In the genomic region with DNA sequence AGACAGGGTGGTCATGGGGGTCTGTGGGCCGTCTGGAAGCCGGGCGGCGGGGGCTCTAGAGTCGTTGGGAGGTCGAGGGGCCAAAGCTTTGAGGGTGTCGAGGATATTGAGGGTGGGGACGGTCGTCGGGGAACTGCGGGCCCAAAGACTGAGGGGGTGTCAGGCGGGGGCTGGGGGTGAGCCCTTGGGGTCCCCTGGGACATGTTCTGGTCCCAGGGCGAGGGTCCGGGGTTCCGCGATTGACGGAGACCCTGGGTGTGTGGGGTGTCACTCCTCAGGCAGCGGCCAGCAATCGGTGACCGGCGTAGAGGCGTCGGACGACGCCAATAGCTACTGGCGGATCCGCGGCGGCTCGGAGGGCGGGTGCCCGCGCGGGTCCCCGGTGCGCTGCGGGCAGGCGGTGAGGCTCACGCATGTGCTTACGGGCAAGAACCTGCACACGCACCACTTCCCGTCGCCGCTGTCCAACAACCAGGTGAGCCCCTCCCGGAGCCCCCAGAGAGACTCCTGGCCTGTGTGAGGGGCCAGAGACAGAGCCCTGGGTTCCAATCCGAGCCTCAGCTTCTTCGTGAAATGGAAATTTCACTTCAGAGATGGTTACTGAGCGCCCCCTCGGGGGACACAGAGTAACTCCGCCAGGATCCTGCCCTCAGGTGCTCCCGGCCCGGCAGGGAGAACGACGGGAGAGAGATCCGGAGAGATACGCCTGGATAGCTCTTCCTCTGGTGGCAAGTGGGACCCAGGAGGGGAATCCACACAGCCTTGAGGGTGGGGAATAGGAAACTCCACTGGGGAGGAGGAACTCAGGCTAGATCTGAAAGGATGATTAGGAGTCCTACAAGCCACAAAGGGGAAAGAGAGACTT, we compare ENCODE assay signal across 1 cellular context.
A peak's percentile ranks its signal among the peaks of the same experiment; 100 is the strongest.
TF ChIP-seq lines count a peak whose summit lies in the region.

No MANE protein-coding gene starts in this region.

TF ChIP-seq in K562, 482 proteins besides CTCF, POLR2A, EP300 and RAD21 (continued from another document):
- TF ChIP-seq MYC (IDR thresholded peaks at IDR 0.05; ENCODE audit: low read depth, low read length) (peak; percentile 95), MYC (CRISPR knock-in tag; IDR thresholded peaks at IDR 0.05; ENCODE audit: borderline replicate concordance, low read depth) (no peak), DDX20 (tag; IDR thresholded peaks at IDR 0.05; ENCODE audit: low read depth) (no peak), MCM7 (IDR thresholded peaks at IDR 0.05) (no peak), GTF2F1 (IDR thresholded peaks at IDR 0.05; ENCODE audit: low read depth, low read length) (peak; percentile 76; the same call in 1 of the 2 replicates), SETDB1 (IDR thresholded peaks at IDR 0.05; ENCODE audit: low read length) (peak; percentile 15), RFX5 (IDR thresholded peaks at IDR 0.05; ENCODE audit: low read depth, low read length) (peak; percentile 62; the same call in 1 of the 2 replicates), RBBP5 (IDR thresholded peaks at IDR 0.05; ENCODE audit: borderline replicate concordance, insufficient read depth, low read length, poor library complexity, severe bottlenecking) (peak; percentile 88), ZNF384 (IDR thresholded peaks at IDR 0.05; ENCODE audit: low read depth, low read length) (peak; percentile 68), SIX5 (IDR thresholded peaks at IDR 0.05; ENCODE audit: borderline replicate concordance in 1 of 2, insufficient read depth in 1 of 2, low read depth in 1 of 2, low read length in 2 of 2) (no peak), RCOR1 (IDR thresholded peaks at IDR 0.05; ENCODE audit: borderline replicate concordance in 1 of 2, low read depth in 2 of 2, low read length in 2 of 2) (peak in 1 of 2 experiments; percentile 95; a peak in 2 of 4 replicates), JUND (IDR thresholded peaks at IDR 0.05; ENCODE audit: borderline replicate concordance, low read depth, low read length) (peak; percentile 82), JUND (tag; IDR thresholded peaks at IDR 0.05; ENCODE audit: borderline replicate concordance, low read depth, low read length) (no peak), BHLHE40 (IDR thresholded peaks at IDR 0.05; ENCODE audit: low read length) (peak; percentile 59; the same call in 1 of the 2 replicates), ATF1 (CRISPR knock-in tag; IDR thresholded peaks at IDR 0.05) (no peak), ATF1 (tag; IDR thresholded peaks at IDR 0.05) (no peak), CHD4 (IDR thresholded peaks at IDR 0.05; ENCODE audit: insufficient read depth, insufficient replicate concordance, low read depth, low read length, poor library complexity, severe bottlenecking) (peak; percentile 54), TCF7L2 (IDR thresholded peaks at IDR 0.05; ENCODE audit: low read depth, low read length) (0 out of 2 replicates have a peak, but pooled peaks have one; percentile 43), SREBF1 (IDR thresholded peaks at IDR 0.05; ENCODE audit: borderline replicate concordance, low read depth, low read length) (peak; percentile 80; the same call in 1 of the 2 replicates)
- TF ChIP-seq, protein P1, sequence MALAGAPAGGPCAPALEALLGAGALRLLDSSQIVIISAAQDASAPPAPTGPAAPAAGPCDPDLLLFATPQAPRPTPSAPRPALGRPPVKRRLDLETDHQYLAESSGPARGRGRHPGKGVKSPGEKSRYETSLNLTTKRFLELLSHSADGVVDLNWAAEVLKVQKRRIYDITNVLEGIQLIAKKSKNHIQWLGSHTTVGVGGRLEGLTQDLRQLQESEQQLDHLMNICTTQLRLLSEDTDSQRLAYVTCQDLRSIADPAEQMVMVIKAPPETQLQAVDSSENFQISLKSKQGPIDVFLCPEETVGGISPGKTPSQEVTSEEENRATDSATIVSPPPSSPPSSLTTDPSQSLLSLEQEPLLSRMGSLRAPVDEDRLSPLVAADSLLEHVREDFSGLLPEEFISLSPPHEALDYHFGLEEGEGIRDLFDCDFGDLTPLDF (CRISPR knock-in tag; IDR thresholded peaks at IDR 0.05), result peak; percentile 93
- TF ChIP-seq, protein P2, sequence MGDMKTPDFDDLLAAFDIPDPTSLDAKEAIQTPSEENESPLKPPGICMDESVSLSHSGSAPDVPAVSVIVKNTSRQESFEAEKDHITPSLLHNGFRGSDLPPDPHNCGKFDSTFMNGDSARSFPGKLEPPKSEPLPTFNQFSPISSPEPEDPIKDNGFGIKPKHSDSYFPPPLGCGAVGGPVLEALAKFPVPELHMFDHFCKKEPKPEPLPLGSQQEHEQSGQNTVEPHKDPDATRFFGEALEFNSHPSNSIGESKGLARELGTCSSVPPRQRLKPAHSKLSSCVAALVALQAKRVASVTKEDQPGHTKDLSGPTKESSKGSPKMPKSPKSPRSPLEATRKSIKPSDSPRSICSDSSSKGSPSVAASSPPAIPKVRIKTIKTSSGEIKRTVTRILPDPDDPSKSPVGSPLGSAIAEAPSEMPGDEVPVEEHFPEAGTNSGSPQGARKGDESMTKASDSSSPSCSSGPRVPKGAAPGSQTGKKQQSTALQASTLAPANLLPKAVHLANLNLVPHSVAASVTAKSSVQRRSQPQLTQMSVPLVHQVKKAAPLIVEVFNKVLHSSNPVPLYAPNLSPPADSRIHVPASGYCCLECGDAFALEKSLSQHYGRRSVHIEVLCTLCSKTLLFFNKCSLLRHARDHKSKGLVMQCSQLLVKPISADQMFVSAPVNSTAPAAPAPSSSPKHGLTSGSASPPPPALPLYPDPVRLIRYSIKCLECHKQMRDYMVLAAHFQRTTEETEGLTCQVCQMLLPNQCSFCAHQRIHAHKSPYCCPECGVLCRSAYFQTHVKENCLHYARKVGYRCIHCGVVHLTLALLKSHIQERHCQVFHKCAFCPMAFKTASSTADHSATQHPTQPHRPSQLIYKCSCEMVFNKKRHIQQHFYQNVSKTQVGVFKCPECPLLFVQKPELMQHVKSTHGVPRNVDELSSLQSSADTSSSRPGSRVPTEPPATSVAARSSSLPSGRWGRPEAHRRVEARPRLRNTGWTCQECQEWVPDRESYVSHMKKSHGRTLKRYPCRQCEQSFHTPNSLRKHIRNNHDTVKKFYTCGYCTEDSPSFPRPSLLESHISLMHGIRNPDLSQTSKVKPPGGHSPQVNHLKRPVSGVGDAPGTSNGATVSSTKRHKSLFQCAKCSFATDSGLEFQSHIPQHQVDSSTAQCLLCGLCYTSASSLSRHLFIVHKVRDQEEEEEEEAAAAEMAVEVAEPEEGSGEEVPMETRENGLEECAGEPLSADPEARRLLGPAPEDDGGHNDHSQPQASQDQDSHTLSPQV (IDR thresholded peaks at IDR 0.05), result no peak
- TF ChIP-seq, protein P3, sequence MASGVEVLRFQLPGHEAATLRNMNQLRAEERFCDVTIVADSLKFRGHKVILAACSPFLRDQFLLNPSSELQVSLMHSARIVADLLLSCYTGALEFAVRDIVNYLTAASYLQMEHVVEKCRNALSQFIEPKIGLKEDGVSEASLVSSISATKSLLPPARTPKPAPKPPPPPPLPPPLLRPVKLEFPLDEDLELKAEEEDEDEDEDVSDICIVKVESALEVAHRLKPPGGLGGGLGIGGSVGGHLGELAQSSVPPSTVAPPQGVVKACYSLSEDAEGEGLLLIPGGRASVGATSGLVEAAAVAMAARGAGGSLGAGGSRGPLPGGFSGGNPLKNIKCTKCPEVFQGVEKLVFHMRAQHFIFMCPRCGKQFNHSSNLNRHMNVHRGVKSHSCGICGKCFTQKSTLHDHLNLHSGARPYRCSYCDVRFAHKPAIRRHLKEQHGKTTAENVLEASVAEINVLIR (CRISPR knock-in tag; IDR thresholded peaks at IDR 0.05), result no peak
- TF ChIP-seq, protein P4, sequence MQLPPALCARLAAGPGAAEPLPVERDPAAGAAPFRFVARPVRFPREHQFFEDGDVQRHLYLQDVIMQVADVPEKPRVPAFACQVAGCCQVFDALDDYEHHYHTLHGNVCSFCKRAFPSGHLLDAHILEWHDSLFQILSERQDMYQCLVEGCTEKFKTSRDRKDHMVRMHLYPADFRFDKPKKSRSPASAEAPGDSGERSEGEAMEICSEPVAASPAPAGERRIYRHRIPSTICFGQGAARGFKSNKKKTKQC (CRISPR knock-in tag; IDR thresholded peaks at IDR 0.05), result no peak
- TF ChIP-seq, protein P5, sequence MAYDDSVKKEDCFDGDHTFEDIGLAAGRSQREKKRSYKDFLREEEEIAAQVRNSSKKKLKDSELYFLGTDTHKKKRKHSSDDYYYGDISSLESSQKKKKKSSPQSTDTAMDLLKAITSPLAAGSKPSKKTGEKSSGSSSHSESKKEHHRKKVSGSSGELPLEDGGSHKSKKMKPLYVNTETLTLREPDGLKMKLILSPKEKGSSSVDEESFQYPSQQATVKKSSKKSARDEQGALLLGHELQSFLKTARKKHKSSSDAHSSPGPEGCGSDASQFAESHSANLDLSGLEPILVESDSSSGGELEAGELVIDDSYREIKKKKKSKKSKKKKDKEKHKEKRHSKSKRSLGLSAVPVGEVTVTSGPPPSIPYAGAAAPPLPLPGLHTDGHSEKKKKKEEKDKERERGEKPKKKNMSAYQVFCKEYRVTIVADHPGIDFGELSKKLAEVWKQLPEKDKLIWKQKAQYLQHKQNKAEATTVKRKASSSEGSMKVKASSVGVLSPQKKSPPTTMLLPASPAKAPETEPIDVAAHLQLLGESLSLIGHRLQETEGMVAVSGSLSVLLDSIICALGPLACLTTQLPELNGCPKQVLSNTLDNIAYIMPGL (CRISPR knock-in tag; IDR thresholded peaks at IDR 0.05), result peak; percentile 91; the same call in 1 of the 2 replicates
TF ChIP-seq in K562: peak in this region for 40.
